In genomic region chr6:44257007-44257752, GRCh38 we compare ENCODE assay signal across 1 cellular context.
TF ChIP-seq lines count a peak whose summit lies in the region.

A gene with protein sequence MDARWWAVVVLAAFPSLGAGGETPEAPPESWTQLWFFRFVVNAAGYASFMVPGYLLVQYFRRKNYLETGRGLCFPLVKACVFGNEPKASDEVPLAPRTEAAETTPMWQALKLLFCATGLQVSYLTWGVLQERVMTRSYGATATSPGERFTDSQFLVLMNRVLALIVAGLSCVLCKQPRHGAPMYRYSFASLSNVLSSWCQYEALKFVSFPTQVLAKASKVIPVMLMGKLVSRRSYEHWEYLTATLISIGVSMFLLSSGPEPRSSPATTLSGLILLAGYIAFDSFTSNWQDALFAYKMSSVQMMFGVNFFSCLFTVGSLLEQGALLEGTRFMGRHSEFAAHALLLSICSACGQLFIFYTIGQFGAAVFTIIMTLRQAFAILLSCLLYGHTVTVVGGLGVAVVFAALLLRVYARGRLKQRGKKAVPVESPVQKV (minus strand): TSS chr6:44257528. CDS start chr6:44257410, 118 bp downstream.

TF ChIP-seq in SK-N-SH, 30 proteins besides CTCF, POLR2A, EP300 and RAD21 (continued from another document):
- TF ChIP-seq USF2 (IDR thresholded peaks at IDR 0.05; ENCODE audit: borderline replicate concordance, low read depth, low read length) (peak; percentile 92), JUND (IDR thresholded peaks at IDR 0.05) (no peak), USF1 (IDR thresholded peaks at IDR 0.05; ENCODE audit: borderline replicate concordance, low read depth) (peak; percentile 98), NRF1 (IDR thresholded peaks at IDR 0.05; ENCODE audit: low read depth, low read length) (0 out of 2 replicates have a peak, but pooled peaks have one; percentile 12), ZBTB33 (IDR thresholded peaks at IDR 0.05; ENCODE audit: borderline replicate concordance, low read depth) (no peak), REST (IDR thresholded peaks at IDR 0.05; ENCODE audit: low read depth, low read length) (no peak)
